ENCODE assay signal across 13 cellular contexts in the genomic region with DNA sequence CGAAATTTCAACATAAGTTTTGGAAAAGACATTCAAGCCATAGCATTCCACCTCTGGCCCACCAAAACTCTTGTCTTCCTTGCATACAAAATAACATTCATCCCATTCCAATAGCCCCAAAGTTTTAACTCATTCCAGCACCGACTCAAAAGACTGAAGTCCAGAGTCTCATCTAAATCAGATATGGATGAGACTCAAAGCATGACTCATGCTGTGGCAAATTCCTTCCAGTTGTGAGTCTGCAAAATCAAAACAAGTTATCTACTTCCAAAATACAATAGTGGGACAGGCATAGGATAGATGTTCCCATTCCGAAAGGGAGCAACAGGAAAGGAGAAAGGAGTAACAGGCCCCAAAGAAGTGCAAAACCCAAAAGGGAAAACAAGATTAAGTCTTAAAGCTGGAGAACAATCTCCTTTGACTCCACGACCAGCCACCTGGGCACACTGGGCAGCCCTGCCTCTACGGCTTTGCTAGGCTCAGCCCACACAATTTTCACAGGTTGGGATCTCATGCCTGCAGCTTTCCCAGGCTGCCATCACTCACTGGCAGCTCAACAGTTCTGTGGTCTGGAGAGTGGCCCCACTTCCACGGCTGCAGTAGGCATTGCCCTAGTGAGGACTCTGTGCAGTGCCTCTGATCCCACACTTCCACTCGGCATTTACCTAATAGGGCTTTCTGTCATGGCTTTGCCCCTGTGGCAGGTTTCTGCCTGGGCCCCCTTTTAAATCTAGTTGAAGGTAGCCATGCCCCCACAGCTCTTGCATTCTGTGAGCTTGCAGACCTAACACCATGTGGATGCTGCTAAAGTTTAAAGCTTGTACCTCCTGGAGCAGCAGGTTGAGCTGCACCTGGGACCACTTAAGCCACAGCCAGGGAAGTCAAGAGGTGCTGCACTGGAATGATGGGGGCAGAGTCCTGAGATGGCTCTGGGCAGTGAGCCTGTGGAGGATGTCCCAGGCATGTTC. TPM values are rescaled to one million over a fixed set of nuclear protein-coding genes. Genes with fewer than 3 reads are reported as not detected.
DNase-seq lines count a peak whose midpoint lies in the region; ATAC-seq and TF ChIP-seq lines count a peak whose summit lies in the region.
"Had no signal": no experiment of that assay in that cellular context is flagged by ENCODE, and none has a peak within 500 bp of the region (broad histone marks: within the 10 kb centered on the region; RNA-seq: fewer than 3 reads in every experiment).

No MANE protein-coding gene starts in this region.

- peak; percentile 36 for DNase-seq in activated effector memory CD4-positive, alpha-beta T cell treated with anti-CD3 and anti-CD28 coated beads, Interleukin-2, amount 50 U/mL, for 16 hours
- no peak for DNase-seq in activated effector memory CD4-positive, alpha-beta T cell treated with Interleukin-2 at 50 U/mL for 16 hours
- DNase-seq in activated CD8-positive, alpha-beta memory T cell treated with anti-CD3 and anti-CD28 coated beads, Interleukin-2, amount 50 U/mL, for 48 hours, result peak; percentile 26
- DNase-seq in iPS-NIHi7 (ENCODE audit: extremely low spot score) (peak; percentile 6), suprapubic skin (ENCODE audit: low spot score in 2 of 2) (peak; percentile 5 to 50), gastrocnemius medialis (no peak), BE2C (no peak)
- DNase-seq: NCI-H1048; stimulated activated CD4-positive, alpha-beta T cell treated with anti-CD3 and anti-CD28 coated beads, Interleukin-12 subunit alpha, Interleukin-12 subunit beta, amount 100 ng/mL, for 4 hours; WERI-Rb-1 had no signal

- no peak overlapping the region for H3K27ac ChIP-seq in suprapubic skin
- H3K27ac ChIP-seq in gastrocnemius medialis, result no peak overlapping the region
- H3K27ac ChIP-seq: adrenal gland, dorsolateral prefrontal cortex, WERI-Rb-1 had no signal

- intact Hi-C loops in gastrocnemius medialis (cut with DNase I; ENCODE audit: low total_unique reads), result no loop called here

- 73% methylated on average over 7 of the region's 7 CpGs for WGBS in suprapubic skin

- H3K4me1 ChIP-seq in suprapubic skin (no peaks in the 10 kb centered on the region), gastrocnemius medialis (no peaks in the 10 kb centered on the region), BE2C (no peaks in the 10 kb centered on the region)
- H3K4me1 ChIP-seq: adrenal gland had no signal

- no peak for TF ChIP-seq EP300 in suprapubic skin (IDR thresholded peaks at IDR 0.05)

- H3K27me3 ChIP-seq in suprapubic skin, result no peaks in the 10 kb centered on the region
- H3K27me3 ChIP-seq in gastrocnemius medialis, result peaks cover 0 to 10% (median 0%) of the 10 kb centered on the region in 3 donors
- no peaks in the 10 kb centered on the region for H3K27me3 ChIP-seq in BE2C

- no peak for ATAC-seq in gastrocnemius medialis
- no peak for ATAC-seq in HG02870 (IDR thresholded peaks at IDR 0.05; ENCODE audit: unreplicated experiment)

- H3K4me3 ChIP-seq in suprapubic skin, result no peak overlapping the region
- no peak overlapping the region for H3K4me3 ChIP-seq in gastrocnemius medialis
- H3K4me3 ChIP-seq in BE2C (ENCODE audit: low read depth, low read length), result no peak overlapping the region
- H3K4me3 ChIP-seq: adrenal gland, dorsolateral prefrontal cortex had no signal

- no peak for TF ChIP-seq POLR2A in suprapubic skin (IDR thresholded peaks at IDR 0.05)
- no peak for TF ChIP-seq POLR2A in gastrocnemius medialis (IDR thresholded peaks at IDR 0.05)

- in situ Hi-C loops in gastrocnemius medialis (cut with MboI; ENCODE audit: low sequenced_read_pairs in 4 of 4), result no loop called here

- no peaks in the 10 kb centered on the region for H3K9me3 ChIP-seq in suprapubic skin
- H3K9me3 ChIP-seq in gastrocnemius medialis, result no peaks in the 10 kb centered on the region
- H3K9me3 ChIP-seq in BE2C, result no peaks in the 10 kb centered on the region
- H3K9me3 ChIP-seq: adrenal gland had no signal

- TF ChIP-seq CTCF in suprapubic skin (IDR thresholded peaks at IDR 0.05) (no peak), gastrocnemius medialis (IDR thresholded peaks at IDR 0.05 in 4 of 5, conservative IDR thresholded peaks at IDR 0.05 in 1 of 5) (no peak), BE2C (IDR thresholded peaks at IDR 0.05; ENCODE audit: low read depth, low read length) (no peak)

- H3K36me3 ChIP-seq in suprapubic skin (no peaks in the 10 kb centered on the region), gastrocnemius medialis (no peaks in the 10 kb centered on the region), BE2C (no peaks in the 10 kb centered on the region)
- H3K36me3 ChIP-seq: adrenal gland, WERI-Rb-1 had no signal

RNA-seq across cellular contexts. Expression of gene RUNX3, which starts 51.0 kb away (rescaled TPM):
- total RNA-seq in suprapubic skin (10 to 100 TPM in 3 of 4 donors, 1 to 10 TPM in 1; 7.9 to 18.7 (median 13.8) TPM), gastrocnemius medialis (1 to 10 TPM in 2 of 4 donors, under 1 TPM in 2; 0.13 to 1.9 (median 0.74) TPM)
- not detected for polyA plus RNA-seq in BE2C (2012; ENCODE audit: insufficient read depth, insufficient read length, low read depth)

Comparison
In these comparisons a context has a peak if more than half of its experiments do, and no peak if none do; other contexts are left out.
1. DNase-seq: peak in activated effector memory CD4-positive, alpha-beta T cell treated with anti-CD3 and anti-CD28 coated beads, Interleukin-2, amount 50 U/mL, for 16 hours (single experiment), activated CD8-positive, alpha-beta memory T cell treated with anti-CD3 and anti-CD28 coated beads, Interleukin-2, amount 50 U/mL, for 48 hours (single experiment), iPS-NIHi7 (single experiment) and suprapubic skin (2 of 2); none in activated effector memory CD4-positive, alpha-beta T cell treated with Interleukin-2 at 50 U/mL for 16 hours (single experiment), gastrocnemius medialis (0 of 2) and BE2C (single experiment).